1 cellular context compared by ENCODE assay signal in genomic region chr11:62245271-62245753, GRCh38.
A peak's percentile ranks its signal among the peaks of the same experiment; 100 is the strongest.
TF ChIP-seq lines count a peak whose summit lies in the region.

No MANE protein-coding gene starts in this region.

TF ChIP-seq in HepG2, 621 proteins besides CTCF, POLR2A, EP300 and RAD21 (continued from another document):
- TF ChIP-seq DZIP1 (CRISPR knock-in tag; IDR thresholded peaks at IDR 0.05) (no peak), TFDP1 (CRISPR knock-in tag; IDR thresholded peaks at IDR 0.05; ENCODE audit: borderline replicate concordance) (no peak), TOPORS (CRISPR knock-in tag; IDR thresholded peaks at IDR 0.05) (no peak), U2AF1 (optimal IDR thresholded peaks at IDR 0.05; ENCODE audit: low read depth, low read length) (no peak), ZNF788 (CRISPR knock-in tag; IDR thresholded peaks at IDR 0.05; ENCODE audit: borderline replicate concordance) (no peak), GTF3A (CRISPR knock-in tag; conservative IDR thresholded peaks at IDR 0.05) (no peak), ZSCAN12 (CRISPR knock-in tag; IDR thresholded peaks at IDR 0.05) (no peak), CHD2 (IDR thresholded peaks at IDR 0.05; ENCODE audit: low read depth, low read length) (no peak), FOXK2 (IDR thresholded peaks at IDR 0.05) (no peak), DRAP1 (CRISPR knock-in tag; IDR thresholded peaks at IDR 0.05) (no peak; the same call in 1 of the 2 replicates), TOE1 (CRISPR knock-in tag; IDR thresholded peaks at IDR 0.05) (no peak), SATB2 (CRISPR knock-in tag; IDR thresholded peaks at IDR 0.05) (no peak), ZNF296 (CRISPR knock-in tag; conservative IDR thresholded peaks at IDR 0.05) (no peak), MIER2 (CRISPR knock-in tag; IDR thresholded peaks at IDR 0.05) (peak; percentile 98), ZNF441 (CRISPR knock-in tag; IDR thresholded peaks at IDR 0.05; ENCODE audit: borderline replicate concordance) (no peak), RCOR2 (CRISPR knock-in tag; IDR thresholded peaks at IDR 0.05) (no peak), ZNF570 (CRISPR knock-in tag; IDR thresholded peaks at IDR 0.05; ENCODE audit: borderline replicate concordance) (no peak), MED1 (CRISPR knock-in tag; IDR thresholded peaks at IDR 0.05) (no peak), TAF1 (CRISPR knock-in tag; IDR thresholded peaks at IDR 0.05) (no peak), UBTF (CRISPR knock-in tag; IDR thresholded peaks at IDR 0.05) (no peak), RFX1 (IDR thresholded peaks at IDR 0.05) (no peak), YY1 (IDR thresholded peaks at IDR 0.05; ENCODE audit: insufficient read depth, insufficient replicate concordance, low read depth, low read length) (no peak), ZNF784 (CRISPR knock-in tag; IDR thresholded peaks at IDR 0.05; ENCODE audit: borderline replicate concordance) (no peak), RERE (CRISPR knock-in tag; IDR thresholded peaks at IDR 0.05; ENCODE audit: low read depth) (no peak), HMGA1 (CRISPR knock-in tag; conservative IDR thresholded peaks at IDR 0.05) (no peak), ZBTB34 (CRISPR knock-in tag; IDR thresholded peaks at IDR 0.05) (no peak), ZNF230 (CRISPR knock-in tag; IDR thresholded peaks at IDR 0.05) (no peak), ZNF543 (CRISPR knock-in tag; IDR thresholded peaks at IDR 0.05) (no peak), PRDM4 (CRISPR knock-in tag; IDR thresholded peaks at IDR 0.05; ENCODE audit: borderline replicate concordance) (no peak), ZNF883 (CRISPR knock-in tag; IDR thresholded peaks at IDR 0.05; ENCODE audit: not compliant biosample characterization) (peak; percentile 55), RARG (CRISPR knock-in tag; IDR thresholded peaks at IDR 0.05; ENCODE audit: low read depth) (no peak)
